In genomic region chr22:42922374-42923177, GRCh38 we compare ENCODE assay signal across 2 cellular contexts.
TF ChIP-seq lines count a peak whose summit lies in the region.

No MANE protein-coding gene starts in this region.

TF ChIP-seq in liver, 16 proteins besides CTCF, POLR2A, EP300 and RAD21 (continued from another document):
- TF ChIP-seq MAX (IDR thresholded peaks at IDR 0.05) (peak; percentile 74), FOXA2 (IDR thresholded peaks at IDR 0.05) (peak; percentile 47), HNF4A (conservative IDR thresholded peaks at IDR 0.05) (peak; percentile 14 to 71), SP1 (IDR thresholded peaks at IDR 0.05) (no peak), TAF1 (conservative IDR thresholded peaks at IDR 0.05) (no peak), NR2F2 (IDR thresholded peaks at IDR 0.05) (no peak), ATF3 (IDR thresholded peaks at IDR 0.05) (no peak), REST (IDR thresholded peaks at IDR 0.05) (no peak), GABPA (IDR thresholded peaks at IDR 0.05 in 1 of 2, conservative IDR thresholded peaks at IDR 0.05 in 1 of 2) (peak in 1 of 2 donors; percentile 17), RXRA (IDR thresholded peaks at IDR 0.05) (peak; percentile 37 to 80), YY1 (IDR thresholded peaks at IDR 0.05) (no peak), FOXA1 (IDR thresholded peaks at IDR 0.05) (no peak), HNF4G (IDR thresholded peaks at IDR 0.05) (no peak), JUND (IDR thresholded peaks at IDR 0.05) (no peak)
TF ChIP-seq in liver: peak in this region for 6.

TF ChIP-seq in HepG2, 621 proteins besides CTCF, POLR2A, EP300 and RAD21 (continued from another document):
- TF ChIP-seq, protein P1, sequence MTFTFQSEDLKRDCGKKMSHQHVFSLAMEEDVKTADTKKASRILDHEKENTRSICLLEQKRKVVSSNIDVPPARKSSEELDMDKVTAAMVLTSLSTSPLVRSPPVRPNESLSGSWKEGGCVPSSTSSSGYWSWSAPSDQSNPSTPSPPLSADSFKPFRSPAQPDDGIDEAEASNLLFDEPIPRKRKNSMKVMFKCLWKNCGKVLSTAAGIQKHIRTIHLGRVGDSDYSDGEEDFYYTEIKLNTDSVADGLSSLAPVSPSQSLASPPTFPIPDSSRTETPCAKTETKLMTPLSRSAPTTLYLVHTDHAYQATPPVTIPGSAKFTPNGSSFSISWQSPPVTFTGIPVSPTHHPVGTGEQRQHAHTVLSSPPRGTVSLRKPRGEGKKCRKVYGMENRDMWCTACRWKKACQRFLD (CRISPR knock-in tag; IDR thresholded peaks at IDR 0.05; ENCODE audit: borderline replicate concordance): no peak
- TF ChIP-seq ZC3H4 (CRISPR knock-in tag; IDR thresholded peaks at IDR 0.05; ENCODE audit: borderline replicate concordance) (no peak), ZNF121 (CRISPR knock-in tag; IDR thresholded peaks at IDR 0.05) (no peak)
